20 cellular contexts compared by ENCODE assay signal in genomic region chr5:146007973-146008372, GRCh38.
DNase-seq lines count a peak whose midpoint lies in the region; TF ChIP-seq lines count a peak whose summit lies in the region.
"Had no signal": no experiment of that assay in that cellular context is flagged by ENCODE, and none has a peak within 500 bp of the region (broad histone marks: within the 10 kb centered on the region; RNA-seq: fewer than 3 reads in every experiment).

No MANE protein-coding gene starts in this region.

- TF ChIP-seq CTCF in Peyer's patch (IDR thresholded peaks at IDR 0.05) (no peak), dorsolateral prefrontal cortex (IDR thresholded peaks at IDR 0.05 in 54 of 56, conservative IDR thresholded peaks at IDR 0.05 in 2 of 56; ENCODE audit: low read depth in 1 of 56, partially characterized antibody in 56 of 56) (no peak), endothelial cell (IDR thresholded peaks at IDR 0.05; ENCODE audit: unreplicated experiment) (no peak)

- H3K27ac Mint-ChIP-seq in endothelial cell (ENCODE audit: unreplicated experiment), result no peak overlapping the region
- H3K27ac Mint-ChIP-seq: B cell; CD8-positive, alpha-beta T cell had no signal

- no peaks in the 10 kb centered on the region for H3K4me1 Mint-ChIP-seq in endothelial cell (ENCODE audit: unreplicated experiment)
- H3K4me1 Mint-ChIP-seq: B cell had no signal

- peak in 1 of 3 donors; percentile 70 for DNase-seq in Peyer's patch
- peak; percentile 15 for DNase-seq in kidney tubule cell (ENCODE audit: low spot score)
- DNase-seq in mucosa of gallbladder (ENCODE audit: low spot score), result peak; percentile 77
- DNase-seq in amygdala (lab: John Stamatoyannopoulos, UW), result no peak
- no peak for DNase-seq in dorsolateral prefrontal cortex
- DNase-seq in endothelial cell (ENCODE audit: low spot score), result no peak
- no peak for DNase-seq in KBM-7
- DNase-seq: CD8-positive, alpha-beta T cell; DMS 273 treated with DMSO at 0.1 percent for 48 hours; DMS79; GDM1; HCEC 1CT; NCI-H1092 treated with DMSO at 0.1 percent for 48 hours; NCI-H1436; NCI-H187 treated with DMSO at 0.1 percent for 48 hours; NCI-H526 had no signal

- no peaks in the 10 kb centered on the region for H3K9me3 ChIP-seq in Peyer's patch

- H3K27ac ChIP-seq in Peyer's patch (peak overlapping the region in 3 of 4 donors; percentile 43 to 80 (median 64)), dorsolateral prefrontal cortex (no peak overlapping the region)
- H3K27ac ChIP-seq: C4-2B, RWPE1 had no signal

- H3K36me3 Mint-ChIP-seq in endothelial cell (ENCODE audit: low read depth, unreplicated experiment), result peaks cover 4% of the 10 kb centered on the region
- H3K36me3 Mint-ChIP-seq: CD8-positive, alpha-beta T cell had no signal

- peaks cover 2% of the 10 kb centered on the region for H3K27me3 Mint-ChIP-seq in endothelial cell (ENCODE audit: unreplicated experiment)

- H3K9me3 Mint-ChIP-seq in endothelial cell (ENCODE audit: unreplicated experiment), result no peaks in the 10 kb centered on the region
- H3K9me3 Mint-ChIP-seq: CD8-positive, alpha-beta T cell had no signal

- peaks cover 0 to 2% (median 0%) of the 10 kb centered on the region in 3 donors for H3K36me3 ChIP-seq in Peyer's patch

- intact Hi-C loops in dorsolateral prefrontal cortex (cut with DNase I), result no loop called here

- no peaks in the 10 kb centered on the region for H3K27me3 ChIP-seq in Peyer's patch
- no peaks in the 10 kb centered on the region for H3K27me3 ChIP-seq in dorsolateral prefrontal cortex

- H3K4me3 ChIP-seq in Peyer's patch, result no peak overlapping the region
- no peak overlapping the region for H3K4me3 ChIP-seq in dorsolateral prefrontal cortex
- H3K4me3 ChIP-seq: GM12878 had no signal

- peak in 1 of 2 donors; percentile 40 for TF ChIP-seq POLR2A in Peyer's patch (IDR thresholded peaks at IDR 0.05)

- peaks cover 0 to 11% (median 0%) of the 10 kb centered on the region in 4 donors for H3K4me1 ChIP-seq in Peyer's patch

- in situ Hi-C loops in KBM-7 (cut with MboI; ENCODE audit: low pct_unique_long_range_greater_than_20kb, low sequenced_read_pairs), result no loop called here

- H3K4me3 Mint-ChIP-seq in endothelial cell (ENCODE audit: unreplicated experiment), result no peak overlapping the region
- H3K4me3 Mint-ChIP-seq: B cell; CD8-positive, alpha-beta T cell had no signal

Comparison
In these comparisons a context has a peak if more than half of its experiments do, and no peak if none do; other contexts are left out.
1. DNase-seq: peak in kidney tubule cell (single experiment) and mucosa of gallbladder (single experiment); none in amygdala (0 of 56), dorsolateral prefrontal cortex (0 of 10), endothelial cell (single experiment) and KBM-7 (single experiment).
2. H3K27ac ChIP-seq: peak in Peyer's patch (3 of 4); none in dorsolateral prefrontal cortex (0 of 59).